Comparison of ENCODE assay signal across 29 cellular contexts in genomic region chr2:143341478-143341877, GRCh38.
"Had no signal": no experiment of that assay in that cellular context is flagged by ENCODE, and none has a peak within 500 bp of the region (broad histone marks: within the 10 kb centered on the region; RNA-seq: fewer than 3 reads in every experiment).

No MANE protein-coding gene starts in this region.

- H3K27ac Mint-ChIP-seq: endodermal cell, mesothelial cell of epicardium had no signal

- DNase-seq: dermis blood vessel endothelial cell; dorsolateral prefrontal cortex; effector CD4-positive, alpha-beta T cell; effector memory CD4-positive, alpha-beta T cell; endodermal cell; erythroblast; esophagus squamous epithelium; foreskin fibroblast; foreskin melanocyte; gastrocnemius medialis; glutamatergic neuron; head of caudate nucleus; heart right ventricle; hippocampal formation; left cardiac atrium; left lung; left ventricle myocardium superior; lower lobe of right lung; mesenchymal stem cell; mucosa of descending colon; naive B cell had no signal

- H3K36me3 Mint-ChIP-seq: mesothelial cell of epicardium had no signal

- H3K4me1 Mint-ChIP-seq: mesothelial cell of epicardium had no signal

- H3K27me3 Mint-ChIP-seq: naive B cell had no signal

- H3K4me3 ChIP-seq: coronary artery, dorsolateral prefrontal cortex, esophagus squamous epithelium, gastrocnemius medialis, heart right ventricle, left lung, lower lobe of right lung, mucosa of descending colon had no signal

- FAIRE-seq: colon, endometrium, islet of Langerhans, keratinocyte had no signal

- ATAC-seq: esophagus mucosa, gastrocnemius medialis, heart right ventricle, left cardiac atrium, left lung, left ventricle myocardium superior, lower lobe of right lung, mucosa of descending colon had no signal

- H3K9me3 ChIP-seq: esophagus squamous epithelium, gastrocnemius medialis, heart right ventricle, left lung, lower lobe of right lung, mucosa of descending colon had no signal

- H3K36me3 ChIP-seq: esophagus squamous epithelium, gastrocnemius medialis, heart right ventricle, left lung, lower lobe of right lung had no signal

- H3K27ac ChIP-seq: coronary artery, dorsolateral prefrontal cortex, epithelial cell of prostate, esophagus squamous epithelium, gastrocnemius medialis, heart right ventricle, left lung, lower lobe of right lung had no signal

- H3K9me3 Mint-ChIP-seq: endodermal cell, mesothelial cell of epicardium, naive B cell had no signal

- H3K4me3 Mint-ChIP-seq: endodermal cell, mesothelial cell of epicardium, naive B cell had no signal

- H3K4me1 ChIP-seq: esophagus squamous epithelium, gastrocnemius medialis, heart right ventricle, left lung, lower lobe of right lung had no signal

- H3K27me3 ChIP-seq: esophagus squamous epithelium, gastrocnemius medialis, heart right ventricle, left lung had no signal
